ENCODE assay signal across 18 cellular contexts in genomic region chr17:32285770-32286517, GRCh38. TPM values are rescaled to one million over a fixed set of nuclear protein-coding genes. Genes with fewer than 3 reads are reported as not detected.
DNase-seq lines count a peak whose midpoint lies in the region; ATAC-seq, FAIRE-seq and TF ChIP-seq lines count a peak whose summit lies in the region.
"Had no signal": no experiment of that assay in that cellular context is flagged by ENCODE, and none has a peak within 500 bp of the region (broad histone marks: within the 10 kb centered on the region; RNA-seq: fewer than 3 reads in every experiment).

No MANE protein-coding gene starts in this region.

- TF ChIP-seq POLR2A in GM12891 (IDR thresholded peaks at IDR 0.05; ENCODE audit: low read depth, low read length) = no peak

- intact Hi-C loops in head of caudate nucleus (cut with DNase I) = no loop called here

- no peak for ATAC-seq in HG02798 (IDR thresholded peaks at IDR 0.05; ENCODE audit: poor library complexity, unreplicated experiment)
- ATAC-seq: left ventricle myocardium superior; pancreas; stimulated activated naive CD8-positive, alpha-beta T cell treated with anti-CD3 and anti-CD28 coated beads, Interleukin-15, amount 100 ng/mL, for 72 hours had no signal

- in situ Hi-C loops in Caki2 (cut with HindIII; ENCODE audit: low pct_unique_long_range_greater_than_20kb, low sequenced_read_pairs) = no loop called here

- FAIRE-seq in RCC 7860 (lab: Jason Lieb, UNC) (peak; percentile 51), GM12891 (lab: Jason Lieb, UNC) (no peak)
- FAIRE-seq: G401.6, pancreas had no signal

- DNase-seq in Caki2 (ENCODE audit: low read depth) (peak; percentile 50), RCC 7860 (ENCODE audit: low spot score) (peak; percentile 48), head of caudate nucleus (peak; percentile 43 to 88 (median 68)), occipital lobe (lab: John Stamatoyannopoulos, UW) (peak; percentile 41), GM12891 (ENCODE audit: insufficient read length, low spot score) (no peak), cortex of kidney (lab: John Stamatoyannopoulos, UW) (no peak), NK-92 (lab: John Stamatoyannopoulos, UW; ENCODE audit: unreplicated experiment) (no peak)
- DNase-seq: activated naive CD4-positive, alpha-beta T cell treated with anti-CD3 and anti-CD28 coated beads, Interleukin-2, amount 50 U/mL, for 16 hours; dermis blood vessel endothelial cell; foreskin melanocyte; left ventricle myocardium superior; NCI-H1436; pancreas; stimulated activated CD4-positive, alpha-beta T cell treated with anti-CD3 and anti-CD28 coated beads, Interleukin-2, amount 100 ng/mL, for 24 hours; stimulated activated naive CD8-positive, alpha-beta T cell treated with anti-CD3 and anti-CD28 coated beads, Interleukin-15, amount 100 ng/mL, for 72 hours had no signal

TF ChIP-seq in GM12891, 5 proteins besides CTCF, POLR2A, EP300 and RAD21:
- no peak for TF ChIP-seq PAX5 (IDR thresholded peaks at IDR 0.05; ENCODE audit: insufficient read depth, low read length, severe bottlenecking)
- TF ChIP-seq POU2F2 (IDR thresholded peaks at IDR 0.05; ENCODE audit: low read depth, low read length) = no peak
- no peak for TF ChIP-seq POLR2AphosphoS5 (IDR thresholded peaks at IDR 0.05; ENCODE audit: low read depth, low read length)
- TF ChIP-seq TAF1 (IDR thresholded peaks at IDR 0.05; ENCODE audit: low read depth, low read length) = no peak
- TF ChIP-seq SPI1 (IDR thresholded peaks at IDR 0.05; ENCODE audit: low read depth, low read length) = no peak

RNA-seq across cellular contexts. Expression of gene RHBDL3, which starts 20.3 kb away (rescaled TPM):
- total RNA-seq in Caki2 (2014; rRNA removed; shearing (Covaris generic); ENCODE audit: low replicate concordance) = 4.5 and 7.2 TPM in 2 replicates
- 1.6 TPM for total RNA-seq in occipital lobe
- polyA plus RNA-seq in GM12891 (2012; ENCODE audit: low read depth, missing spikeins) = 0.09 TPM
- total RNA-seq: dermis blood vessel endothelial cell, HT-29 had no signal

RNA-seq across cellular contexts. Expression of gene C17orf75, which starts 56.0 kb away (rescaled TPM):
- 16.7 and 24.6 TPM in 2 replicates for total RNA-seq in Caki2 (2014; rRNA removed; shearing (Covaris generic); ENCODE audit: low replicate concordance)
- 37.3 TPM for total RNA-seq in occipital lobe
- polyA plus RNA-seq in GM12891 (2012; ENCODE audit: low read depth, missing spikeins) = 13.7 TPM

Comparison
In these comparisons a context has a peak if more than half of its experiments do, and no peak if none do; other contexts are left out.
1. DNase-seq: peak in Caki2 (single experiment), RCC 7860 (single experiment), head of caudate nucleus (42 of 42) and occipital lobe (single experiment); none in GM12891 (single experiment), cortex of kidney (single experiment) and NK-92 (single experiment).